8 cellular contexts compared by ENCODE assay signal in genomic region chr15:56917652-56918045, GRCh38. TPM values are rescaled to one million over a fixed set of nuclear protein-coding genes. Genes with fewer than 3 reads are reported as not detected.
A peak's percentile ranks its signal among the peaks of the same experiment; 100 is the strongest.
DNase-seq lines count a peak whose midpoint lies in the region; ATAC-seq and TF ChIP-seq lines count a peak whose summit lies in the region.

No MANE protein-coding gene starts in this region.

- peak overlapping the region; percentile 75 for H3K4me3 Mint-ChIP-seq in activated CD4-positive, alpha-beta memory T cell treated with anti-CD3 and anti-CD28 coated beads, Interleukin-2, amount 10 ng/mL, durations not matched to agents 7 days and 5 days
- peak overlapping the region; percentile 89 for H3K4me3 Mint-ChIP-seq in glutamatergic neuron (ENCODE audit: unreplicated experiment)

- POLR2A ChIA-PET in activated CD4-positive, alpha-beta memory T cell treated with anti-CD3 and anti-CD28 coated beads, Interleukin-2, amount 10 ng/mL, durations not matched to agents 7 days and 5 days (lab: Charles Lee): interaction anchor here (0.6 to 3.4 kb wide), 25 partner anchors 9 to 673 kb away, joined by 3 to 60 read pairs (median 4); partner anchors contain the start of gene ZNF280D

- no peak for ATAC-seq in GM18867 (IDR thresholded peaks at IDR 0.05; ENCODE audit: unreplicated experiment)

- no peak for TF ChIP-seq POLR2A in prostate gland (IDR thresholded peaks at IDR 0.05)

- no peaks in the 10 kb centered on the region for H3K27me3 ChIP-seq in prostate gland (replicated peaks; ENCODE audit: insufficient read depth)

- DNase-seq in stimulated activated CD4-positive, alpha-beta T cell treated with anti-CD3 and anti-CD28 coated beads, Interleukin-1b, Interleukin-23, amount 100 ng/mL, for 24 hours (ENCODE audit: low read depth in 4 of 4, low spot score in 1 of 4): peak in 3 of 4 experiments; percentile 0 to 2 (median 1)
- no peak for DNase-seq in stimulated activated CD4-positive, alpha-beta T cell treated with anti-CD3 and anti-CD28 coated beads, Interleukin-1b, Interleukin-23, amount 100 ng/mL, for 48 hours
- no peak for DNase-seq in activated CD4-positive, alpha-beta memory T cell treated with anti-CD3 and anti-CD28 coated beads, Interleukin-2, amount 10 ng/mL, durations not matched to agents 7 days and 5 days
- no peak for DNase-seq in glutamatergic neuron
- no peak for DNase-seq in prostate gland (ENCODE audit: low spot score)
- no peak for DNase-seq in NCI-H2196 (lab: John Stamatoyannopoulos, UW; ENCODE audit: unreplicated experiment)
- DNase-seq in COLO829 (ENCODE audit: low spot score): no peak

- H3K27ac Mint-ChIP-seq in activated CD4-positive, alpha-beta memory T cell treated with anti-CD3 and anti-CD28 coated beads, Interleukin-2, amount 10 ng/mL, durations not matched to agents 7 days and 5 days: peak overlapping the region; percentile 63
- peak overlapping the region; percentile 95 for H3K27ac Mint-ChIP-seq in glutamatergic neuron (ENCODE audit: unreplicated experiment)

- CTCF ChIA-PET in activated CD4-positive, alpha-beta memory T cell treated with anti-CD3 and anti-CD28 coated beads, Interleukin-2, amount 10 ng/mL, durations not matched to agents 7 days and 5 days (lab: Charles Lee): interaction anchor here (0.8 to 1.8 kb wide), 14 partner anchors 9 to 610 kb away, joined by 3 to 7 read pairs (median 3); no protein-coding TSS in a partner anchor

- peaks cover 28% of the 10 kb centered on the region for H3K4me1 Mint-ChIP-seq in activated CD4-positive, alpha-beta memory T cell treated with anti-CD3 and anti-CD28 coated beads, Interleukin-2, amount 10 ng/mL, durations not matched to agents 7 days and 5 days
- peaks cover 9% of the 10 kb centered on the region for H3K4me1 Mint-ChIP-seq in glutamatergic neuron (ENCODE audit: low read depth, unreplicated experiment)

- H3K9me3 Mint-ChIP-seq in activated CD4-positive, alpha-beta memory T cell treated with anti-CD3 and anti-CD28 coated beads, Interleukin-2, amount 10 ng/mL, durations not matched to agents 7 days and 5 days: peaks cover 2% of the 10 kb centered on the region
- H3K9me3 Mint-ChIP-seq in glutamatergic neuron (ENCODE audit: unreplicated experiment): peaks cover 10% of the 10 kb centered on the region

- H3K4me3 ChIP-seq in prostate gland: peak overlapping the region; percentile 86 to 98

- WGBS in prostate gland: 19% methylated on average over 9 of the region's 9 CpGs

- H3K4me1 ChIP-seq in prostate gland (replicated peaks): peaks cover 6% of the 10 kb centered on the region

- intact Hi-C loops in prostate gland (cut with DNase I): loop anchor here (1.0 to 5.0 kb wide), 5 partner anchors 30 to 390 kb away; no protein-coding TSS in a partner anchor

- peaks cover 13% of the 10 kb centered on the region for H3K36me3 Mint-ChIP-seq in activated CD4-positive, alpha-beta memory T cell treated with anti-CD3 and anti-CD28 coated beads, Interleukin-2, amount 10 ng/mL, durations not matched to agents 7 days and 5 days (ENCODE audit: low read depth)
- peaks cover 7% of the 10 kb centered on the region for H3K36me3 Mint-ChIP-seq in glutamatergic neuron (ENCODE audit: unreplicated experiment)

- peak overlapping the region; percentile 92 to 96 for H3K27ac ChIP-seq in prostate gland

- no peaks in the 10 kb centered on the region for H3K36me3 ChIP-seq in prostate gland

- H3K9me3 ChIP-seq in prostate gland: no peaks in the 10 kb centered on the region

- no peaks in the 10 kb centered on the region for H3K27me3 Mint-ChIP-seq in activated CD4-positive, alpha-beta memory T cell treated with anti-CD3 and anti-CD28 coated beads, Interleukin-2, amount 10 ng/mL, durations not matched to agents 7 days and 5 days
- peaks cover 7% of the 10 kb centered on the region for H3K27me3 Mint-ChIP-seq in glutamatergic neuron (ENCODE audit: unreplicated experiment)

- TF ChIP-seq CTCF in glutamatergic neuron (IDR thresholded peaks at IDR 0.05; ENCODE audit: partially characterized antibody, unreplicated experiment) (no peak), prostate gland (IDR thresholded peaks at IDR 0.05) (no peak)

RNA-seq across cellular contexts. Expression of gene TCF12, which starts 0.8 kb away (rescaled TPM):
- 10 to 100 TPM; 62.4 to 62.8 TPM for total RNA-seq in activated CD4-positive, alpha-beta memory T cell treated with anti-CD3 and anti-CD28 coated beads, Interleukin-2, amount 10 ng/mL, durations not matched to agents 7 days and 5 days
- total RNA-seq in glutamatergic neuron (ENCODE audit: unreplicated experiment): 140 TPM
- 100 to 1,000 TPM in 1 of 2 donors, 10 to 100 TPM in 1; 95.4 to 123 TPM for total RNA-seq in prostate gland

Comparison
In these comparisons a context has a peak if more than half of its experiments do, and no peak if none do; other contexts are left out.
1. DNase-seq: peak in stimulated activated CD4-positive, alpha-beta T cell treated with anti-CD3 and anti-CD28 coated beads, Interleukin-1b, Interleukin-23, amount 100 ng/mL, for 24 hours (3 of 4); none in stimulated activated CD4-positive, alpha-beta T cell treated with anti-CD3 and anti-CD28 coated beads, Interleukin-1b, Interleukin-23, amount 100 ng/mL, for 48 hours (single experiment), activated CD4-positive, alpha-beta memory T cell treated with anti-CD3 and anti-CD28 coated beads, Interleukin-2, amount 10 ng/mL, durations not matched to agents 7 days and 5 days (single experiment), glutamatergic neuron (single experiment), prostate gland (single experiment), NCI-H2196 (single experiment) and COLO829 (single experiment).